ENCODE assay signal across 8 cellular contexts in genomic region chr17:27466748-27467375, GRCh38. TPM values are rescaled to one million over a fixed set of nuclear protein-coding genes. Genes with fewer than 3 reads are reported as not detected.
DNase-seq lines count a peak whose midpoint lies in the region; ATAC-seq and TF ChIP-seq lines count a peak whose summit lies in the region.

No MANE protein-coding gene starts in this region.

- WGBS in sigmoid colon, 2 donors = 56 to 82% methylated on average over 13 of the region's 13 CpGs

- intact Hi-C loops in sigmoid colon (cut with DNase I) = loop anchor here (10.0 kb wide), 1 partner anchor 48 kb away; no protein-coding TSS in a partner anchor

- peak overlapping the region; percentile 26 for H3K4me3 ChIP-seq in effector memory CD4-positive, alpha-beta T cell (ENCODE audit: insufficient read depth, low read depth, low read length, poor library complexity, severe bottlenecking)
- H3K4me3 ChIP-seq in sigmoid colon (no peak overlapping the region), SJCRH30 (no peak overlapping the region)

- H3K4me3 Mint-ChIP-seq in T-cell = peak overlapping the region; percentile 45 to 62 (median 58)

- CTCF ChIA-PET in T-cell (lab: Charles Lee) = interaction anchor here (0.5 to 2.0 kb wide), 5 partner anchors 9 to 133 kb away, joined by 3 to 8 read pairs (median 3); partner anchors contain the start of gene KSR1 (in 1 of the 2)

- no peaks in the 10 kb centered on the region for H3K36me3 Mint-ChIP-seq in T-cell

- TF ChIP-seq CTCF in sigmoid colon (IDR thresholded peaks at IDR 0.05) = no peak

- H3K4me1 ChIP-seq in effector memory CD4-positive, alpha-beta T cell (ENCODE audit: control insufficient read depth, insufficient read depth, low read length, poor library complexity, severe bottlenecking) = peaks cover 5% of the 10 kb centered on the region
- H3K4me1 ChIP-seq in sigmoid colon (peaks cover 0 to 4% (median under 1%) of the 10 kb centered on the region in 4 donors), SJCRH30 (peaks cover under 1% of the 10 kb centered on the region; the same call in 1 of the 2 replicates)

- peak; percentile 59 for TF ChIP-seq POLR2A in GM18505 (IDR thresholded peaks at IDR 0.05; ENCODE audit: borderline replicate concordance, extremely low read depth, insufficient read depth, insufficient read length)
- TF ChIP-seq POLR2A in sigmoid colon (IDR thresholded peaks at IDR 0.05) = no peak

- no peak overlapping the region for H3K27ac ChIP-seq in effector memory CD4-positive, alpha-beta T cell (ENCODE audit: insufficient read depth, low read length, poor library complexity, severe bottlenecking)
- H3K27ac ChIP-seq in sigmoid colon (peak overlapping the region in 1 of 4 donors; percentile 14), SJCRH30 (no peak overlapping the region)

- peaks cover 56 to 67% (median 59%) of the 10 kb centered on the region in 3 donors for H3K4me1 Mint-ChIP-seq in T-cell

- H3K27me3 Mint-ChIP-seq in T-cell = no peaks in the 10 kb centered on the region

- H3K9me3 ChIP-seq in effector memory CD4-positive, alpha-beta T cell (ENCODE audit: control insufficient read depth, low read length) = no peaks in the 10 kb centered on the region
- H3K9me3 ChIP-seq in sigmoid colon (no peaks in the 10 kb centered on the region), SJCRH30 (replicated peaks) (no peaks in the 10 kb centered on the region)

- no peak for TF ChIP-seq EP300 in sigmoid colon (IDR thresholded peaks at IDR 0.05)

- no peak for ATAC-seq in GM18505 (IDR thresholded peaks at IDR 0.05; ENCODE audit: unreplicated experiment)
- peak; percentile 62 for ATAC-seq in HG02623 (IDR thresholded peaks at IDR 0.05; ENCODE audit: unreplicated experiment)
- ATAC-seq in T-cell (replicated peaks in 1 of 4) = peak; percentile 69 to 81 (median 72)

- H3K27ac Mint-ChIP-seq in T-cell = peak overlapping the region; percentile 79 to 81

- POLR2A ChIA-PET in T-cell (lab: Charles Lee) = interaction anchor here (0.5 to 0.7 kb wide), 3 partner anchors 12 to 173 kb away, joined by 3 to 6 read pairs (median 3); partner anchors contain the start of gene WSB1 (in 1 of the 2)

- no peaks in the 10 kb centered on the region for H3K36me3 ChIP-seq in effector memory CD4-positive, alpha-beta T cell (ENCODE audit: control insufficient read depth, insufficient read depth, low read length)
- H3K36me3 ChIP-seq in sigmoid colon = no peaks in the 10 kb centered on the region
- H3K36me3 ChIP-seq in SJCRH30 = no peaks in the 10 kb centered on the region

- no peaks in the 10 kb centered on the region for H3K9me3 Mint-ChIP-seq in T-cell

- H3K27me3 ChIP-seq in effector memory CD4-positive, alpha-beta T cell (replicated peaks; ENCODE audit: control insufficient read depth, insufficient read depth, low read length, poor library complexity, severe bottlenecking) = no peaks in the 10 kb centered on the region
- H3K27me3 ChIP-seq in sigmoid colon (no peaks in the 10 kb centered on the region), SJCRH30 (no peaks in the 10 kb centered on the region)

- DNase-seq in T-cell (peak in 15 of 34 experiments; percentile 7 to 38 (median 20)), sigmoid colon (no peak), H4 (ENCODE audit: low spot score) (no peak), SJCRH30 (no peak)
- peak in 2 of 3 donors; percentile 19 to 24 for DNase-seq in effector memory CD4-positive, alpha-beta T cell
- peak; percentile 73 to 81 for DNase-seq in stimulated activated CD8-positive, alpha-beta memory T cell treated with anti-CD3 and anti-CD28 coated beads, Interleukin-7, amount 100 ng/mL, for 48 hours (ENCODE audit: extremely low read depth in 1 of 2, low read depth in 1 of 2)

RNA-seq across cellular contexts. Expression of gene KSR1, which starts 10.6 kb away (rescaled TPM):
- total RNA-seq in T-cell (10 to 100 TPM; 26.8 to 35.8 (median 27.6) TPM), sigmoid colon (10 to 100 TPM; 13.8 to 25.8 (median 18.9) TPM)
- polyA plus RNA-seq in sigmoid colon = 10 to 100 TPM in 1 of 3 donors, 1 to 10 TPM in 2; 4.2 to 21.2 (median 8.8) TPM
- total RNA-seq in H4 (2014; rRNA removed; shearing (Covaris generic)) = 3.9 and 7.4 TPM in 2 replicates
- total RNA-seq in SJCRH30 (2014; rRNA removed; shearing (Covaris generic)) = 35.9 and 37.6 TPM in 2 replicates

Comparison
In these comparisons a context has a peak if more than half of its experiments do, and no peak if none do; other contexts are left out.
1. DNase-seq: peak in effector memory CD4-positive, alpha-beta T cell (2 of 3) and stimulated activated CD8-positive, alpha-beta memory T cell treated with anti-CD3 and anti-CD28 coated beads, Interleukin-7, amount 100 ng/mL, for 48 hours (2 of 2); none in sigmoid colon (single experiment), H4 (single experiment) and SJCRH30 (0 of 2).